1 cellular context compared by ENCODE assay signal in the genomic region with DNA sequence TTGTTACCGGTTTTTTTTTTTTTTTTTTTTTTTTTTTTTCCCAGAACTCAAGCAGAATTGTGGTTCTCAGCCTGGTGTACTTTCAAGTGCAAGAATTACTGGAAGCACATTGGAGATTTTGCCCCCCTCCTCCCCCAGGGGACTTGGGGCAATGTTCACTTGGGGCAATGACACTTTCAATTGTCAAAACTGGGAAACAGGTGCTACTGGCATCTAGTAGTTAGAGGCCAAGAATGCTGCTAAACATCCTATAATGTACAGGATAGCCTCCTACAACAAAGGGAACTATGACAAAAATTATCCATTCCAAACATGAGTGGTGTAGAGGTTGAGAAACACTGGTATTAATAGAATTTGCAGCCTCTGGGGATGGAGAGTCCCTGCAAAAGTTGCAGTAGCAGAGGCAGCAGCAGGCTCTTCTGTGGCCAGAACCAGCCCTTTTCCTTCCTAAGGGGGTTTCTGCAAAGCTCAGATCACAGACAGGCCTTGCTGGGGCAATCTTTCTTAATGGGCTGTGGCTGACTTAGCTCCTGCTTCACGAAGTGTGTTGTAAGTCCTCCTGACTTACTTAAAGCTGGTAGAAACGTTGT.
TF ChIP-seq lines count a peak whose summit lies in the region.

No MANE protein-coding gene starts in this region.

TF ChIP-seq in HEK293T, 16 proteins besides CTCF, POLR2A, EP300 and RAD21 (continued from another document):
- TF ChIP-seq SUZ12 (IDR thresholded peaks at IDR 0.05), result no peak
